In genomic region chr5:141672856-141673813, GRCh38 we compare ENCODE assay signal across 1 cellular context.
A peak's percentile ranks its signal among the peaks of the same experiment; 100 is the strongest.
TF ChIP-seq lines count a peak whose summit lies in the region.

No MANE protein-coding gene starts in this region.

TF ChIP-seq in HEK293, 187 proteins besides CTCF, POLR2A, EP300 and RAD21 (continued from another document):
- TF ChIP-seq, protein P1, sequence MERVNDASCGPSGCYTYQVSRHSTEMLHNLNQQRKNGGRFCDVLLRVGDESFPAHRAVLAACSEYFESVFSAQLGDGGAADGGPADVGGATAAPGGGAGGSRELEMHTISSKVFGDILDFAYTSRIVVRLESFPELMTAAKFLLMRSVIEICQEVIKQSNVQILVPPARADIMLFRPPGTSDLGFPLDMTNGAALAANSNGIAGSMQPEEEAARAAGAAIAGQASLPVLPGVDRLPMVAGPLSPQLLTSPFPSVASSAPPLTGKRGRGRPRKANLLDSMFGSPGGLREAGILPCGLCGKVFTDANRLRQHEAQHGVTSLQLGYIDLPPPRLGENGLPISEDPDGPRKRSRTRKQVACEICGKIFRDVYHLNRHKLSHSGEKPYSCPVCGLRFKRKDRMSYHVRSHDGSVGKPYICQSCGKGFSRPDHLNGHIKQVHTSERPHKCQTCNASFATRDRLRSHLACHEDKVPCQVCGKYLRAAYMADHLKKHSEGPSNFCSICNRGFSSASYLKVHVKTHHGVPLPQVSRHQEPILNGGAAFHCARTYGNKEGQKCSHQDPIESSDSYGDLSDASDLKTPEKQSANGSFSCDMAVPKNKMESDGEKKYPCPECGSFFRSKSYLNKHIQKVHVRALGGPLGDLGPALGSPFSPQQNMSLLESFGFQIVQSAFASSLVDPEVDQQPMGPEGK (tag by site-specific recombination; IDR thresholded peaks at IDR 0.05): peak; percentile 73; the same call in 1 of the 2 replicates
- TF ChIP-seq, protein P2, sequence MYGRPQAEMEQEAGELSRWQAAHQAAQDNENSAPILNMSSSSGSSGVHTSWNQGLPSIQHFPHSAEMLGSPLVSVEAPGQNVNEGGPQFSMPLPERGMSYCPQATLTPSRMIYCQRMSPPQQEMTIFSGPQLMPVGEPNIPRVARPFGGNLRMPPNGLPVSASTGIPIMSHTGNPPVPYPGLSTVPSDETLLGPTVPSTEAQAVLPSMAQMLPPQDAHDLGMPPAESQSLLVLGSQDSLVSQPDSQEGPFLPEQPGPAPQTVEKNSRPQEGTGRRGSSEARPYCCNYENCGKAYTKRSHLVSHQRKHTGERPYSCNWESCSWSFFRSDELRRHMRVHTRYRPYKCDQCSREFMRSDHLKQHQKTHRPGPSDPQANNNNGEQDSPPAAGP (tag by site-specific recombination; IDR thresholded peaks at IDR 0.05): peak; percentile 63; the same call in 1 of the 2 replicates
- TF ChIP-seq ZNF398 (tag by site-specific recombination; IDR thresholded peaks at IDR 0.05): peak; percentile 93
- TF ChIP-seq ZFHX2 (tag by site-specific recombination; conservative IDR thresholded peaks at IDR 0.05): peak; percentile 81
- no peak for TF ChIP-seq ZNF837 (tag by site-specific recombination; IDR thresholded peaks at IDR 0.05)
